In genomic region chr1:145849356-145850165, GRCh38 we compare ENCODE assay signal across 1 cellular context.
TF ChIP-seq lines count a peak whose summit lies in the region.

No MANE protein-coding gene starts in this region.

TF ChIP-seq in endothelial cell of umbilical vein, 7 proteins besides CTCF, POLR2A, EP300 and RAD21 (continued from another document):
- TF ChIP-seq POLR2AphosphoS5 (IDR thresholded peaks at IDR 0.05; ENCODE audit: insufficient read depth, low read depth, low read length) = no peak
